Comparison of ENCODE assay signal across 8 cellular contexts in genomic region chr5:95822408-95823240, GRCh38. TPM values are rescaled to one million over a fixed set of nuclear protein-coding genes. Genes with fewer than 3 reads are reported as not detected.
DNase-seq lines count a peak whose midpoint lies in the region; ATAC-seq and TF ChIP-seq lines count a peak whose summit lies in the region.

A gene with protein sequence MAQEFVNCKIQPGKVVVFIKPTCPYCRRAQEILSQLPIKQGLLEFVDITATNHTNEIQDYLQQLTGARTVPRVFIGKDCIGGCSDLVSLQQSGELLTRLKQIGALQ (minus strand): TSS chr5:95822726. CDS start chr5:95822662, 64 bp downstream.

- POLR2A ChIA-PET in T-cell (lab: Charles Lee) = interaction anchor here (0.6 to 2.6 kb wide), 9 partner anchors 10 to 1129 kb away, joined by 3 to 14 read pairs (median 3); partner anchors contain the start of gene RFESD (in 1 of the 2)

- H3K27me3 Mint-ChIP-seq in T-cell = no peaks in the 10 kb centered on the region

- no peaks in the 10 kb centered on the region for H3K9me3 Mint-ChIP-seq in T-cell

- TF ChIP-seq CTCF in retinal pigment epithelial cell (conservative IDR thresholded peaks at IDR 0.05; ENCODE audit: low read depth, low read length) = no peak

- H3K27ac Mint-ChIP-seq in T-cell = peak within 1 kb of the TSS; percentile 97 to 99

- CTCF ChIA-PET in T-cell (lab: Charles Lee) = interaction anchor here (0.6 to 4.3 kb wide), 15 partner anchors 8 to 61 kb away, joined by 3 to 32 read pairs (median 4); no protein-coding TSS in a partner anchor

- peak within 1 kb of the TSS; percentile 98 to 99 (median 98) for H3K4me3 Mint-ChIP-seq in T-cell

- H3K4me3 ChIP-seq in iPS-11a (ENCODE audit: low read depth, low read length) (peak within 1 kb of the TSS; percentile 75), retinal pigment epithelial cell (ENCODE audit: low read length) (peak within 1 kb of the TSS; percentile 68)

- H3K36me3 Mint-ChIP-seq in T-cell = no peaks in the 10 kb centered on the region

- DNase-seq in NCI-H2107 treated with DMSO at 0.1 percent for 48 hours (lab: John Stamatoyannopoulos, UW; ENCODE audit: unreplicated experiment) = peak; percentile 12
- DNase-seq in NCI-H2107 (lab: John Stamatoyannopoulos, UW) = no peak
- DNase-seq in KG1 (lab: John Stamatoyannopoulos, UW) = peak; percentile 18
- DNase-seq in T-cell = peak in 28 of 34 experiments; percentile 10 to 64 (median 45)
- DNase-seq in T47D (ENCODE audit: low read depth in 1 of 2, low spot score in 1 of 2) = peak; percentile 64 to 78
- no peak for DNase-seq in retinal pigment epithelial cell (ENCODE audit: low read depth)

- peaks cover 69 to 80% (median 75%) of the 10 kb centered on the region in 3 donors for H3K4me1 Mint-ChIP-seq in T-cell

- ATAC-seq in GM21825 (IDR thresholded peaks at IDR 0.05; ENCODE audit: unreplicated experiment) (peak; percentile 33), T-cell (replicated peaks in 1 of 4) (peak; percentile 44 to 57 (median 50))

- in situ Hi-C loops in T47D (cut with HindIII; ENCODE audit: low pct_unique_long_range_greater_than_20kb, low sequenced_read_pairs) = no loop called here

RNA-seq across cellular contexts. Expression of the gene that starts here (rescaled TPM):
- total RNA-seq in T-cell = 10 to 100 TPM; 27.6 to 73.3 (median 56.8) TPM

Comparison
In these comparisons a context has a peak if more than half of its experiments do, and no peak if none do; other contexts are left out.
1. DNase-seq: peak in NCI-H2107 treated with DMSO at 0.1 percent for 48 hours (single experiment), KG1 (single experiment), T-cell (28 of 34) and T47D (2 of 2); none in NCI-H2107 (single experiment) and retinal pigment epithelial cell (single experiment).